8 cellular contexts compared by ENCODE assay signal in the genomic region with DNA sequence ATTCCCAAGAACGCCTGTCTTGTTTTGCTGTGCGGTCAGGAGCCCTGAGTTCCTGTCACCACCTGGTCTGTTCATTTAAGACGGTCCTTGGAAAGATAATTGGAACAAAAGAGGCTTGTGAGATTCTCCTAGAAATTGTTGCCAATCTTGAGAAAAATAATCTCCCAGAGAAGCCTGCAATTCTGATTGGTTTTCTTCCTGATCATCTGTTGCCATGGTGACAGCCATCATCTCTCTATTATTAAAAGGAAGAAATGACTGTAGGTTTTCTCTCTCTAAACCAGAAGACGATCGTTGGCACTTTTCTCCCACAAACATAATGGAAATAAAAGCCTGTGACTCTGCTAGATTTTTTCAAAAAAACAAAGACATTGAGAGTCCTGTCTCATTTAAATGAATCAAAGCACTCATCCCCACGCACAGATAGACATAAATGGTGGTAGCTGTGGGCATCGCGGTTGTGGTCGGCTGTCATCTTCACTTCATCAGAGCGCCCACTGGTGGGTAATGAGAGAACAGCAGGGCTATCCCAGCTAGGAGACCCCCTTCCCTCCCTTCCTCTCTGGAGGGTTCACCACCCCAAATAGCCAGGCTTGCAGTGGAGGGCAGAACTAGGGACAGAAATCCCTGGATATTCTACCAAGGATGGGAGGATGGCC. TPM values are rescaled to one million over a fixed set of nuclear protein-coding genes. Genes with fewer than 3 reads are reported as not detected.
DNase-seq lines count a peak whose midpoint lies in the region; TF ChIP-seq lines count a peak whose summit lies in the region.
"Had no signal": no experiment of that assay in that cellular context is flagged by ENCODE, and none has a peak within 500 bp of the region (broad histone marks: within the 10 kb centered on the region; RNA-seq: fewer than 3 reads in every experiment).

No MANE protein-coding gene starts in this region.

- peak; percentile 66 for TF ChIP-seq CTCF in GM06990 (IDR thresholded peaks at IDR 0.05; ENCODE audit: insufficient read depth, low read length, poor library complexity, severe bottlenecking)

- H3K36me3 ChIP-seq in GM06990 (ENCODE audit: control insufficient read depth, insufficient read depth, low read length) = no peaks in the 10 kb centered on the region

- no peak overlapping the region for H3K4me3 ChIP-seq in GM06990 (replicated peaks; ENCODE audit: low read depth, low read length)

- H3K27me3 ChIP-seq in GM06990 (replicated peaks; ENCODE audit: control insufficient read depth, insufficient read depth, low read length) = no peaks in the 10 kb centered on the region

- DNase-seq in GM06990 (ENCODE audit: extremely low read depth, insufficient read length) (no peak), OCI-M1 (lab: John Stamatoyannopoulos, UW) (peak; percentile 55), ecto neural progenitor cell (ENCODE audit: low spot score) (peak; percentile 63), mucosa of gallbladder (ENCODE audit: low spot score) (no peak), GM19240 (ENCODE audit: insufficient read length, low spot score) (no peak), NCI-H1436 treated with DMSO at 0.1 percent for 48 hours (lab: John Stamatoyannopoulos, UW) (no peak)
- peak; percentile 61 to 66 for DNase-seq in stimulated activated CD4-positive, alpha-beta T cell treated with anti-CD3 and anti-CD28 coated beads, Interleukin-2, amount 100 ng/mL, for 24 hours

RNA-seq across cellular contexts. Expression of a gene that starts 21.7 kb away (rescaled TPM):
- 325 TPM for total RNA-seq in mucosa of gallbladder

RNA-seq across cellular contexts. Expression of a gene that starts 45.5 kb away (rescaled TPM):
- total RNA-seq in mucosa of gallbladder = 1.7 TPM

RNA-seq across cellular contexts. Expression of a gene that starts 56.6 kb away (rescaled TPM):
- not detected for total RNA-seq in mucosa of gallbladder
- total RNA-seq: pulmonary artery endothelial cell had no signal

Comparison
In these comparisons a context has a peak if more than half of its experiments do, and no peak if none do; other contexts are left out.
1. DNase-seq: peak in OCI-M1 (single experiment), ecto neural progenitor cell (single experiment) and stimulated activated CD4-positive, alpha-beta T cell treated with anti-CD3 and anti-CD28 coated beads, Interleukin-2, amount 100 ng/mL, for 24 hours (2 of 2); none in GM06990 (single experiment), mucosa of gallbladder (single experiment), GM19240 (single experiment) and NCI-H1436 treated with DMSO at 0.1 percent for 48 hours (single experiment).